ENCODE assay signal across 1 cellular context in genomic region chrX:123408856-123409737, GRCh38.
TF ChIP-seq lines count a peak whose summit lies in the region.

No MANE protein-coding gene starts in this region.

TF ChIP-seq in GM12878, 131 proteins besides CTCF, POLR2A, EP300 and RAD21 (continued from another document):
- TF ChIP-seq GABPA (IDR thresholded peaks at IDR 0.05; ENCODE audit: low read depth) (0 out of 2 replicates have a peak, but pooled peaks have one; percentile 18), TBL1XR1 (IDR thresholded peaks at IDR 0.05; ENCODE audit: low read depth, low read length) (0 out of 2 replicates have a peak, but pooled peaks have one; percentile 22), ATF7 (IDR thresholded peaks at IDR 0.05; ENCODE audit: low read depth) (peak; percentile 69), FOXM1 (IDR thresholded peaks at IDR 0.05; ENCODE audit: low read depth, low read length) (peak; percentile 87), ATF2 (IDR thresholded peaks at IDR 0.05; ENCODE audit: low read length) (peak; percentile 84), PKNOX1 (IDR thresholded peaks at IDR 0.05) (peak; percentile 69), TCF7 (IDR thresholded peaks at IDR 0.05; ENCODE audit: borderline replicate concordance) (0 out of 2 replicates have a peak, but pooled peaks have one; percentile 18), IRF5 (IDR thresholded peaks at IDR 0.05; ENCODE audit: borderline replicate concordance) (no peak), DPF2 (IDR thresholded peaks at IDR 0.05) (0 out of 2 replicates have a peak, but pooled peaks have one; percentile 38), TCF3 (IDR thresholded peaks at IDR 0.05; ENCODE audit: borderline replicate concordance, insufficient read depth, low read depth, low read length) (no peak), ZBTB40 (IDR thresholded peaks at IDR 0.05; ENCODE audit: borderline replicate concordance) (0 out of 2 replicates have a peak, but pooled peaks have one; percentile 31), CBX3 (IDR thresholded peaks at IDR 0.05; ENCODE audit: borderline replicate concordance, low read depth) (no peak), ZNF384 (IDR thresholded peaks at IDR 0.05; ENCODE audit: borderline replicate concordance, low read depth, low read length) (peak; percentile 64; the same call in 1 of the 2 replicates), CREM (IDR thresholded peaks at IDR 0.05; ENCODE audit: low read depth) (0 out of 2 replicates have a peak, but pooled peaks have one; percentile 27), ZBED1 (IDR thresholded peaks at IDR 0.05; ENCODE audit: borderline replicate concordance) (0 out of 2 replicates have a peak, but pooled peaks have one; percentile 16), EED (IDR thresholded peaks at IDR 0.05; ENCODE audit: low read depth) (peak; percentile 42; the same call in 1 of the 2 replicates), MTA2 (IDR thresholded peaks at IDR 0.05; ENCODE audit: low read depth) (peak; percentile 97), NBN (IDR thresholded peaks at IDR 0.05) (0 out of 2 replicates have a peak, but pooled peaks have one; percentile 34)
